19 cellular contexts compared by ENCODE assay signal in genomic region chr9:123039617-123040219, GRCh38. TPM values are rescaled to one million over a fixed set of nuclear protein-coding genes. Genes with fewer than 3 reads are reported as not detected.
DNase-seq lines count a peak whose midpoint lies in the region; ATAC-seq, FAIRE-seq and TF ChIP-seq lines count a peak whose summit lies in the region.
"Had no signal": no experiment of that assay in that cellular context is flagged by ENCODE, and none has a peak within 500 bp of the region (broad histone marks: within the 10 kb centered on the region; RNA-seq: fewer than 3 reads in every experiment).

No MANE protein-coding gene starts in this region.

- no peak overlapping the region for H2AFZ ChIP-seq in HepG2 (ENCODE audit: low read length)

- no TSS peak for BruUV-seq in HepG2 (replicated peaks; lab: Mats Ljungman, UMichigan)

- H3K27me3 ChIP-seq in right lobe of liver: no peaks in the 10 kb centered on the region
- H3K27me3 ChIP-seq in HepG2 (ENCODE audit: control insufficient read depth in 1 of 2, insufficient read depth in 2 of 2, low read length in 2 of 2): no peaks in the 10 kb centered on the region

- intact Hi-C loops in right lobe of liver (cut with DNase I) (no loop called here), HepG2 (cut with micrococcal nuclease; ENCODE audit: unreplicated experiment) (no loop called here)

- peaks cover 5% of the 10 kb centered on the region for H3K4me1 Mint-ChIP-seq in nephron progenitor cell

- TF ChIP-seq CTCF in right lobe of liver (IDR thresholded peaks at IDR 0.05): no peak
- TF ChIP-seq CTCF in HepG2 (CRISPR knock-in tag; IDR thresholded peaks at IDR 0.05): no peak
- no peak for TF ChIP-seq CTCF in fibroblast of pulmonary artery (IDR thresholded peaks at IDR 0.05; ENCODE audit: low read length, missing control alignments)
- TF ChIP-seq CTCF in nephron progenitor cell (IDR thresholded peaks at IDR 0.05): no peak

- DNase-seq in right lobe of liver: no peak
- no peak for DNase-seq in HepG2 (ENCODE audit: low spot score)
- peak; percentile 55 for DNase-seq in fibroblast of pulmonary artery (ENCODE audit: low read depth)
- no peak for DNase-seq in nephron progenitor cell
- no peak for DNase-seq in NAMALWA (ENCODE audit: low spot score)
- no peak for DNase-seq in NCI-H2107 (lab: John Stamatoyannopoulos, UW)
- DNase-seq: Calu3; CD4-positive, alpha-beta memory T cell; DMS53; GOT3; NCI-H1092; NCI-H1694; NCI-H2227 treated with DMSO at 0.1 percent for 48 hours; NCI-H524 treated with DMSO at 0.1 percent for 48 hours; SHP77 had no signal

- TF ChIP-seq POLR2A in right lobe of liver (IDR thresholded peaks at IDR 0.05) (no peak), HepG2 (IDR thresholded peaks at IDR 0.05; ENCODE audit: insufficient read depth in 1 of 2, low read depth in 2 of 2, low read length in 2 of 2) (no peak)

- no peak for FAIRE-seq in HepG2 (lab: Jason Lieb, UNC)

- peaks cover 36% of the 10 kb centered on the region for H3K36me3 Mint-ChIP-seq in nephron progenitor cell (ENCODE audit: low read depth)

- H3K27ac ChIP-seq in right lobe of liver: no peak overlapping the region
- no peak overlapping the region for H3K27ac ChIP-seq in HepG2 (ENCODE audit: extremely low read length, insufficient read depth, low read length)
- H3K27ac ChIP-seq: 22Rv1 had no signal

- H3K36me3 ChIP-seq in right lobe of liver (no peaks in the 10 kb centered on the region), HepG2 (replicated peaks in 1 of 2; ENCODE audit: control insufficient read depth in 1 of 2, insufficient read depth in 2 of 2, low read length in 2 of 2) (peaks cover 7 to 13% of the 10 kb centered on the region in 2 experiments; a peak in 4 of 5 replicates)

- H3K9me3 ChIP-seq in right lobe of liver: no peaks in the 10 kb centered on the region
- H3K9me3 ChIP-seq in HepG2 (ENCODE audit: low read length): no peaks in the 10 kb centered on the region

- no peak for TF ChIP-seq RAD21 in HepG2 (CRISPR knock-in tag; IDR thresholded peaks at IDR 0.05)

- WGBS in right lobe of liver (ENCODE audit: insufficient coverage, low coverage, low lambda C conversion rate, missing lambda C conversion rate): 20% methylated on average over 1 of the region's 1 CpG
- WGBS in HepG2 (ENCODE audit: low lambda C conversion rate): 94% methylated on average over 1 of the region's 1 CpG

- no peak overlapping the region for H3K4me2 ChIP-seq in HepG2 (ENCODE audit: low read depth, low read length)

- H3K27ac Mint-ChIP-seq in nephron progenitor cell: peak overlapping the region; percentile 30

- POLR2A ChIA-PET in HepG2 (lab: Yijun Ruan, JAX): no interaction called here

- TF ChIP-seq EP300 in HepG2 (IDR thresholded peaks at IDR 0.05; ENCODE audit: low read depth in 2 of 2, low read length in 2 of 2): no peak
- TF ChIP-seq EP300 in HepG2 (CRISPR knock-in tag; IDR thresholded peaks at IDR 0.05; ENCODE audit: borderline replicate concordance): no peak

- peaks cover 12% of the 10 kb centered on the region for H3K9me3 Mint-ChIP-seq in nephron progenitor cell

- H3K4me1 ChIP-seq in right lobe of liver (peaks cover 0 to 12% (median 0%) of the 10 kb centered on the region in 4 donors), HepG2 (ENCODE audit: insufficient read depth, low read length) (no peaks in the 10 kb centered on the region)

- H3K9ac ChIP-seq in HepG2 (ENCODE audit: insufficient read depth, low read depth, low read length): no peak overlapping the region

- H4K20me1 ChIP-seq in HepG2 (ENCODE audit: insufficient read depth, low read length): no peaks in the 10 kb centered on the region; the same call in 1 of the 2 replicates

- CTCF ChIA-PET in HepG2 (lab: Yijun Ruan, JAX; ENCODE audit: low intra/inter-chr PET ratio, low total read pairs): no interaction called here

- in situ Hi-C loops in HepG2 (cut with HindIII; ENCODE audit: extremely low pct_ligation_motif_present, low pct_unique_long_range_greater_than_20kb): no loop called here

- H3K27me3 Mint-ChIP-seq in nephron progenitor cell (ENCODE audit: low read depth, poor library complexity): no peaks in the 10 kb centered on the region
- H3K27me3 Mint-ChIP-seq: CD4-positive, alpha-beta memory T cell had no signal

- peaks cover 2% of the 10 kb centered on the region for H3K79me2 ChIP-seq in HepG2 (ENCODE audit: insufficient read depth, low read length)

- H3K4me3 ChIP-seq in right lobe of liver (no peak overlapping the region), HepG2 (replicated peaks in 1 of 3; ENCODE audit: insufficient read depth in 1 of 3, low read depth in 2 of 3, low read length in 3 of 3) (no peak overlapping the region), fibroblast of pulmonary artery (replicated peaks; ENCODE audit: low read depth, low read length) (no peak overlapping the region)

- H3K4me3 Mint-ChIP-seq in nephron progenitor cell: no peak overlapping the region
- H3K4me3 Mint-ChIP-seq: CD4-positive, alpha-beta memory T cell had no signal

- peak in 3 of 4 donors; percentile 22 to 72 (median 65) for ATAC-seq in right lobe of liver
- no peak for ATAC-seq in HepG2
- ATAC-seq in GM18873 (IDR thresholded peaks at IDR 0.05; ENCODE audit: low FRiP score, unreplicated experiment): no peak
- no peak for ATAC-seq in HG02852 (IDR thresholded peaks at IDR 0.05; ENCODE audit: unreplicated experiment)

TF ChIP-seq in HepG2, 621 proteins besides CTCF, POLR2A, EP300 and RAD21:
- TF ChIP-seq REL (CRISPR knock-in tag; conservative IDR thresholded peaks at IDR 0.05) (no peak), PAWR (CRISPR knock-in tag; IDR thresholded peaks at IDR 0.05; ENCODE audit: borderline replicate concordance) (no peak), MIER3 (CRISPR knock-in tag; IDR thresholded peaks at IDR 0.05; ENCODE audit: borderline replicate concordance) (no peak), ATF7-NPFF (CRISPR knock-in tag; IDR thresholded peaks at IDR 0.05; ENCODE audit: low read depth) (no peak), PRPF4 (IDR thresholded peaks at IDR 0.05; ENCODE audit: low read depth, low read length, poor library complexity, severe bottlenecking) (no peak), ERF (CRISPR knock-in tag; IDR thresholded peaks at IDR 0.05) (no peak), CC2D1A (CRISPR knock-in tag; IDR thresholded peaks at IDR 0.05) (no peak), NPAS2 (CRISPR knock-in tag; IDR thresholded peaks at IDR 0.05; ENCODE audit: borderline replicate concordance) (no peak), FOXP4 (CRISPR knock-in tag; IDR thresholded peaks at IDR 0.05) (no peak), ZNF382 (CRISPR knock-in tag; IDR thresholded peaks at IDR 0.05; ENCODE audit: borderline replicate concordance) (no peak), CBX2 (IDR thresholded peaks at IDR 0.05; ENCODE audit: low read depth, low read length) (no peak), CBX2 (CRISPR knock-in tag; IDR thresholded peaks at IDR 0.05; ENCODE audit: low read depth) (no peak), ZNF17 (CRISPR knock-in tag; IDR thresholded peaks at IDR 0.05) (no peak), CCAR2 (optimal IDR thresholded peaks at IDR 0.05; ENCODE audit: low read depth, low read length) (no peak)

RNA-seq across cellular contexts. Expression of gene GPR21, which starts 6.3 kb away (rescaled TPM):
- total RNA-seq in right lobe of liver (under 1 TPM in 4 of 6 experiments, not detected in 2; 0.44 to 0.68 (median 0.54) TPM), HepG2 (2016; rRNA removed; fragmentation: Illumina TruSeq; extraction: Trizol) (0.29 TPM in 1 of 2 replicates, not detected in the other)
- not detected in 2 replicates for total RNA-seq in HepG2 (2016; cell fraction: cytosol; rRNA removed; fragmentation: Illumina TruSeq; extraction: Trizol; ENCODE audit: low read depth)
- 0.41 TPM in 1 of 2 replicates, not detected in the other for total RNA-seq in HepG2 (2016; cell fraction: insoluble cytoplasmic fraction; rRNA removed; fragmentation: Illumina TruSeq; extraction: Trizol)
- total RNA-seq in HepG2 (2016; cell fraction: membrane; rRNA removed; fragmentation: Illumina TruSeq; extraction: Trizol): not detected in 2 replicates
- total RNA-seq in HepG2 (2016; cell fraction: nucleus; rRNA removed; fragmentation: Illumina TruSeq; extraction: Trizol): 0.72 and 1.3 TPM in 2 replicates
- 0.18 and 0.32 TPM in 2 replicates for polyA plus RNA-seq in HepG2 (2011; rRNA removed)
- polyA plus RNA-seq in HepG2 (2011; cell fraction: cytosol; rRNA removed): not detected in 2 replicates
- polyA plus RNA-seq in HepG2 (2011; cell fraction: nucleus; rRNA removed): 1.7 TPM in 2 replicates
- polyA plus RNA-seq in HepG2 (2012): 0.13 TPM in 1 of 2 replicates, not detected in the other
- polyA plus RNA-seq in HepG2 (2016; cell fraction: cytosol; fragmentation: Illumina TruSeq; extraction: Trizol; ENCODE audit: low read depth): not detected in 2 replicates
- not detected in 2 replicates for polyA plus RNA-seq in HepG2 (2016; cell fraction: insoluble cytoplasmic fraction; fragmentation: Illumina TruSeq; extraction: Trizol; ENCODE audit: low read depth)
- polyA plus RNA-seq in HepG2 (2016; cell fraction: membrane; fragmentation: Illumina TruSeq; extraction: Trizol; ENCODE audit: low read depth): not detected in 2 replicates
- not detected in 2 replicates for polyA plus RNA-seq in HepG2 (2016; cell fraction: nucleus; fragmentation: Illumina TruSeq; extraction: Trizol; ENCODE audit: insufficient read depth, low read depth)
- 14.0 and 21.7 TPM in 2 replicates for polyA minus RNA-seq in HepG2 (2011; rRNA and poly(A)+ RNA removed; ENCODE audit: low replicate concordance)
- polyA minus RNA-seq in HepG2 (2011; cell fraction: cytosol; rRNA and poly(A)+ RNA removed): 0.49 TPM in 1 of 2 replicates, not detected in the other
- polyA minus RNA-seq in HepG2 (2011; cell fraction: nucleus; rRNA and poly(A)+ RNA removed): 30.3 and 35.8 TPM in 2 replicates
- polyA plus RNA-seq: BJ; CD4-positive, alpha-beta memory T cell had no signal

Comparison
In these comparisons a context has a peak if more than half of its experiments do, and no peak if none do; other contexts are left out.
1. ATAC-seq: peak in right lobe of liver (3 of 4); none in HepG2 (single experiment), GM18873 (single experiment) and HG02852 (single experiment).